In genomic region chr3:13009946-13010315, GRCh38 we compare ENCODE assay signal across 11 cellular contexts.
DNase-seq lines count a peak whose midpoint lies in the region; ATAC-seq and TF ChIP-seq lines count a peak whose summit lies in the region.
"Had no signal": no experiment of that assay in that cellular context is flagged by ENCODE, and none has a peak within 500 bp of the region (broad histone marks: within the 10 kb centered on the region; RNA-seq: fewer than 3 reads in every experiment).

No MANE protein-coding gene starts in this region.

- peak overlapping the region; percentile 74 for H3K4me3 Mint-ChIP-seq in activated CD4-positive, alpha-beta memory T cell treated with anti-CD3 and anti-CD28 coated beads, Interleukin-2, amount 10 ng/mL, durations not matched to agents 7 days and 5 days

- peaks cover 61% of the 10 kb centered on the region for H3K36me3 Mint-ChIP-seq in activated CD4-positive, alpha-beta memory T cell treated with anti-CD3 and anti-CD28 coated beads, Interleukin-2, amount 10 ng/mL, durations not matched to agents 7 days and 5 days (ENCODE audit: low read depth)

- no peaks in the 10 kb centered on the region for H3K27me3 ChIP-seq in heart right ventricle
- H3K27me3 ChIP-seq in right lobe of liver, result no peaks in the 10 kb centered on the region

- H3K27ac Mint-ChIP-seq in activated CD4-positive, alpha-beta memory T cell treated with anti-CD3 and anti-CD28 coated beads, Interleukin-2, amount 10 ng/mL, durations not matched to agents 7 days and 5 days, result peak overlapping the region; percentile 100

- TF ChIP-seq CTCF in heart right ventricle (IDR thresholded peaks at IDR 0.05) (no peak), right lobe of liver (IDR thresholded peaks at IDR 0.05) (no peak)

- POLR2A ChIA-PET in activated CD4-positive, alpha-beta memory T cell treated with anti-CD3 and anti-CD28 coated beads, Interleukin-2, amount 10 ng/mL, durations not matched to agents 7 days and 5 days (lab: Charles Lee), result interaction anchor here (1.3 to 3.4 kb wide), 3 partner anchors 15 to 64 kb away, joined by 4 to 21 read pairs (median 6); partner anchors contain the start of gene IQSEC1

- H3K27me3 Mint-ChIP-seq in activated CD4-positive, alpha-beta memory T cell treated with anti-CD3 and anti-CD28 coated beads, Interleukin-2, amount 10 ng/mL, durations not matched to agents 7 days and 5 days, result no peaks in the 10 kb centered on the region

- H3K4me3 ChIP-seq in heart right ventricle (peak overlapping the region in 1 of 10 donors; percentile 34), right lobe of liver (no peak overlapping the region)
- H3K4me3 ChIP-seq: psoas muscle had no signal

- ATAC-seq in heart right ventricle, result no peak
- no peak for ATAC-seq in right lobe of liver
- no peak for ATAC-seq in GM18870 (IDR thresholded peaks at IDR 0.05; ENCODE audit: unreplicated experiment)

- no peaks in the 10 kb centered on the region for H3K9me3 ChIP-seq in heart right ventricle
- no peaks in the 10 kb centered on the region for H3K9me3 ChIP-seq in right lobe of liver
- H3K9me3 ChIP-seq: psoas muscle had no signal

- 96 to 97% methylated on average over 7 of the region's 7 CpGs for WGBS in heart right ventricle, 2 donors
- WGBS in right lobe of liver (ENCODE audit: insufficient coverage, low coverage, low lambda C conversion rate, missing lambda C conversion rate), result 43% methylated on average over 1 of the region's 7 CpGs

- peaks cover 0 to 90% (median 22%) of the 10 kb centered on the region in 9 donors for H3K4me1 ChIP-seq in heart right ventricle
- no peaks in the 10 kb centered on the region for H3K4me1 ChIP-seq in right lobe of liver

- H3K36me3 ChIP-seq in heart right ventricle (peaks cover 0 to 2% (median 0%) of the 10 kb centered on the region in 9 donors), right lobe of liver (no peaks in the 10 kb centered on the region)

- intact Hi-C loops in cardiac septum (cut with DNase I) (no loop called here), heart right ventricle (cut with DNase I) (no loop called here), right lobe of liver (cut with DNase I) (no loop called here)

- peaks cover 86% of the 10 kb centered on the region for H3K4me1 Mint-ChIP-seq in activated CD4-positive, alpha-beta memory T cell treated with anti-CD3 and anti-CD28 coated beads, Interleukin-2, amount 10 ng/mL, durations not matched to agents 7 days and 5 days

- H3K27ac ChIP-seq in heart right ventricle (peak overlapping the region in 4 of 10 donors; percentile 2 to 99 (median 31)), right lobe of liver (peak overlapping the region in 2 of 3 donors; percentile 51 to 57)
- H3K27ac ChIP-seq: psoas muscle had no signal

- H3K9me3 Mint-ChIP-seq in activated CD4-positive, alpha-beta memory T cell treated with anti-CD3 and anti-CD28 coated beads, Interleukin-2, amount 10 ng/mL, durations not matched to agents 7 days and 5 days, result no peaks in the 10 kb centered on the region

- DNase-seq in cardiac septum (ENCODE audit: low spot score), result peak; percentile 65
- DNase-seq in heart right ventricle, result no peak
- no peak for DNase-seq in activated CD4-positive, alpha-beta memory T cell treated with anti-CD3 and anti-CD28 coated beads, Interleukin-2, amount 10 ng/mL, durations not matched to agents 7 days and 5 days
- DNase-seq in right lobe of liver, result peak in 1 of 3 donors; percentile 42
- no peak for DNase-seq in NCI-H2107 treated with DMSO at 0.1 percent for 48 hours (lab: John Stamatoyannopoulos, UW; ENCODE audit: unreplicated experiment)
- no peak for DNase-seq in stimulated activated CD4-positive, alpha-beta T cell treated with anti-CD3 and anti-CD28 coated beads, Interleukin-4, amount 100 ng/mL, for 1 hour
- DNase-seq in glomerular visceral epithelial cell (ENCODE audit: extremely low spot score), result no peak
- DNase-seq: NCI-H1436 treated with DMSO at 0.1 percent for 48 hours, NCI-H526 treated with DMSO at 0.1 percent for 48 hours had no signal

- TF ChIP-seq POLR2A in right lobe of liver (IDR thresholded peaks at IDR 0.05), result no peak

- CTCF ChIA-PET in activated CD4-positive, alpha-beta memory T cell treated with anti-CD3 and anti-CD28 coated beads, Interleukin-2, amount 10 ng/mL, durations not matched to agents 7 days and 5 days (lab: Charles Lee), result interaction anchor here (0.9 to 8.0 kb wide), 4 partner anchors 11 to 168 kb away, joined by 3 to 66 read pairs (median 5); partner anchors contain the start of gene RPL32
